In genomic region chr2:55493220-55493619, GRCh38 we compare ENCODE assay signal across 3 cellular contexts.
TF ChIP-seq lines count a peak whose summit lies in the region.

No MANE protein-coding gene starts in this region.

TF ChIP-seq in IMR-90, 13 proteins besides CTCF, POLR2A, EP300 and RAD21:
- TF ChIP-seq MXI1 (IDR thresholded peaks at IDR 0.05; ENCODE audit: borderline replicate concordance, low read depth, low read length) (no peak), CEBPB (IDR thresholded peaks at IDR 0.05; ENCODE audit: low read depth, low read length) (no peak), MAZ (IDR thresholded peaks at IDR 0.05; ENCODE audit: borderline replicate concordance, low read depth, low read length) (no peak), CHD1 (IDR thresholded peaks at IDR 0.05; ENCODE audit: low read depth, low read length) (no peak), USF2 (IDR thresholded peaks at IDR 0.05; ENCODE audit: low read depth, low read length) (no peak), MAFK (IDR thresholded peaks at IDR 0.05; ENCODE audit: low read depth, low read length) (no peak)
TF ChIP-seq in IMR-90: peak in this region for 0.

TF ChIP-seq in K562, 482 proteins besides CTCF, POLR2A, EP300 and RAD21:
- TF ChIP-seq POLR2AphosphoS5 (IDR thresholded peaks at IDR 0.05; ENCODE audit: control insufficient read depth, insufficient read depth, low read depth, low read length) (no peak), NONO (IDR thresholded peaks at IDR 0.05; ENCODE audit: low read depth in 2 of 2, low read length in 1 of 2) (no peak), ZBTB2 (IDR thresholded peaks at IDR 0.05) (no peak), CEBPG (CRISPR knock-in tag; IDR thresholded peaks at IDR 0.05) (no peak), CEBPG (tag; conservative IDR thresholded peaks at IDR 0.05 in 1 of 2, IDR thresholded peaks at IDR 0.05 in 1 of 2) (no peak), FOSL1 (tag; conservative IDR thresholded peaks at IDR 0.05) (peak; percentile 61), JUND (IDR thresholded peaks at IDR 0.05; ENCODE audit: borderline replicate concordance, low read depth, low read length) (no peak), JUND (tag; IDR thresholded peaks at IDR 0.05; ENCODE audit: borderline replicate concordance, low read depth, low read length) (peak; percentile 22; the same call in 1 of the 3 replicates), GTF2F1 (IDR thresholded peaks at IDR 0.05; ENCODE audit: low read depth, low read length) (no peak), ATF3 (IDR thresholded peaks at IDR 0.05) (peak; percentile 26; the same call in 1 of the 2 replicates), ATF3 (CRISPR knock-in tag; conservative IDR thresholded peaks at IDR 0.05) (no peak)
TF ChIP-seq in K562: peak in this region for 3.

TF ChIP-seq in GM23338, 12 proteins besides CTCF, POLR2A, EP300 and RAD21:
- no peak for TF ChIP-seq ZNF331 (CRISPR knock-in tag; IDR thresholded peaks at IDR 0.05; ENCODE audit: low read depth)
- no peak for TF ChIP-seq EZH2 (IDR thresholded peaks at IDR 0.05; ENCODE audit: low read depth, unreplicated experiment)
- no peak for TF ChIP-seq JUNB (IDR thresholded peaks at IDR 0.05; ENCODE audit: unreplicated experiment)
- no peak for TF ChIP-seq ETS1 (IDR thresholded peaks at IDR 0.05)
- no peak for TF ChIP-seq EZH2phosphoT487 (IDR thresholded peaks at IDR 0.05; ENCODE audit: unreplicated experiment)
- TF ChIP-seq POLR2AphosphoS5 (IDR thresholded peaks at IDR 0.05; ENCODE audit: low read depth): no peak
- no peak for TF ChIP-seq ZNF114 (CRISPR knock-in tag; IDR thresholded peaks at IDR 0.05)
- no peak for TF ChIP-seq NANOG (IDR thresholded peaks at IDR 0.05; ENCODE audit: borderline replicate concordance)
- no peak for TF ChIP-seq ZNF462 (CRISPR knock-in tag; IDR thresholded peaks at IDR 0.05)
